31 cellular contexts compared by ENCODE assay signal in genomic region chr2:212735648-212736047, GRCh38.
"Had no signal": no experiment of that assay in that cellular context is flagged by ENCODE, and none has a peak within 500 bp of the region (broad histone marks: within the 10 kb centered on the region; RNA-seq: fewer than 3 reads in every experiment).

No MANE protein-coding gene starts in this region.

- ATAC-seq: activated CD4-positive, alpha-beta T cell treated with anti-CD3 and anti-CD28 coated beads for 36 hours; activated T-cell treated with anti-CD3 and anti-CD28 coated beads, Interleukin-2, amount 50 U/mL, for 72 hours; esophagus mucosa; gastrocnemius medialis had no signal

- H3K36me3 ChIP-seq: brain microvascular endothelial cell, cardiac muscle cell, colonic mucosa, gastrocnemius medialis had no signal

- H3K9me3 Mint-ChIP-seq: activated CD4-positive, alpha-beta memory T cell treated with anti-CD3 and anti-CD28 coated beads, Interleukin-2, amount 10 ng/mL, durations not matched to agents 7 days and 5 days; activated CD4-positive, alpha-beta T cell treated with anti-CD3 and anti-CD28 coated beads, Interleukin-2, amount 10 ng/mL, durations not matched to agents 24 days and 14 days; activated T-cell treated with anti-CD3 and anti-CD28 coated beads, Interleukin-2, amount 50 U/mL, for 24 hours; activated T-cell treated with anti-CD3 and anti-CD28 coated beads, Interleukin-2, amount 50 U/mL, for 72 hours had no signal

- H3K4me3 Mint-ChIP-seq: activated CD4-positive, alpha-beta memory T cell treated with anti-CD3 and anti-CD28 coated beads, Interleukin-2, amount 10 ng/mL, durations not matched to agents 7 days and 5 days; activated CD4-positive, alpha-beta T cell treated with anti-CD3 and anti-CD28 coated beads for 36 hours; activated CD4-positive, alpha-beta T cell treated with anti-CD3 and anti-CD28 coated beads, Interleukin-2, amount 10 ng/mL, durations not matched to agents 24 days and 14 days; activated naive CD8-positive, alpha-beta T cell; activated T-cell treated with anti-CD3 and anti-CD28 coated beads, Interleukin-2, amount 50 U/mL, for 24 hours; activated T-cell treated with anti-CD3 and anti-CD28 coated beads, Interleukin-2, amount 50 U/mL, for 72 hours had no signal

- DNase-seq: activated CD4-positive, alpha-beta memory T cell treated with anti-CD3 and anti-CD28 coated beads, Interleukin-2, amount 10 ng/mL, durations not matched to agents 7 days and 5 days; activated CD4-positive, alpha-beta T cell treated with anti-CD3 and anti-CD28 coated beads for 36 hours; activated CD4-positive, alpha-beta T cell treated with anti-CD3 and anti-CD28 coated beads, Interleukin-2, amount 10 ng/mL, durations not matched to agents 24 days and 14 days; activated CD4-positive, alpha-beta T cell treated with anti-CD3 and anti-CD28 coated beads, Interleukin-2, amount 50 U/mL, for 4 hours; activated CD4-positive, CD25-positive, alpha-beta regulatory T cell; activated CD4-positive, CD25-positive, alpha-beta regulatory T cell treated with anti-CD3 and anti-CD28 coated beads, Interleukin-2, amount 50 U/mL, for 72 hours; activated CD8-positive, alpha-beta memory T cell treated with anti-CD3 and anti-CD28 coated beads, Interleukin-2, amount 50 U/mL, for 48 hours; activated effector memory CD4-positive, alpha-beta T cell treated with Interleukin-2 at 50 U/mL for 16 hours; activated gamma-delta T cell treated with Interleukin-2 at 50 U/mL for 16 hours; activated naive CD4-positive, alpha-beta T cell treated with anti-CD3 and anti-CD28 coated beads, Interleukin-2, amount 50 U/mL, for 16 hours; activated naive CD4-positive, alpha-beta T cell treated with Interleukin-2 at 50 U/mL for 16 hours; activated T-cell treated with anti-CD3 and anti-CD28 coated beads for 4 hours; activated T-cell treated with anti-CD3 and anti-CD28 coated beads, Interleukin-2, amount 50 U/mL, for 24 hours; activated T-cell treated with anti-CD3 and anti-CD28 coated beads, Interleukin-2, amount 50 U/mL, for 72 hours; amniotic stem cell; anterior cingulate cortex; brain microvascular endothelial cell; central memory CD4-positive, alpha-beta T cell; cerebellar nuclear complex; colonic mucosa; effector CD8-positive, alpha-beta T cell; foreskin fibroblast; gastrocnemius medialis; glutamatergic neuron; T-helper 2 cell had no signal

- FAIRE-seq: astrocyte, endometrium, endothelial cell of umbilical vein had no signal

- H3K9me3 ChIP-seq: colonic mucosa, gastrocnemius medialis had no signal

- H3K27ac Mint-ChIP-seq: activated CD4-positive, alpha-beta memory T cell treated with anti-CD3 and anti-CD28 coated beads, Interleukin-2, amount 10 ng/mL, durations not matched to agents 7 days and 5 days; activated CD4-positive, alpha-beta T cell treated with anti-CD3 and anti-CD28 coated beads for 36 hours; activated CD4-positive, alpha-beta T cell treated with anti-CD3 and anti-CD28 coated beads, Interleukin-2, amount 10 ng/mL, durations not matched to agents 24 days and 14 days; activated naive CD8-positive, alpha-beta T cell; activated T-cell treated with anti-CD3 and anti-CD28 coated beads, Interleukin-2, amount 50 U/mL, for 24 hours; activated T-cell treated with anti-CD3 and anti-CD28 coated beads, Interleukin-2, amount 50 U/mL, for 72 hours had no signal

- H3K27me3 Mint-ChIP-seq: activated CD4-positive, alpha-beta T cell treated with anti-CD3 and anti-CD28 coated beads for 36 hours; activated CD4-positive, alpha-beta T cell treated with anti-CD3 and anti-CD28 coated beads, Interleukin-2, amount 10 ng/mL, durations not matched to agents 24 days and 14 days; activated naive CD8-positive, alpha-beta T cell; activated T-cell treated with anti-CD3 and anti-CD28 coated beads, Interleukin-2, amount 50 U/mL, for 24 hours had no signal

- H3K4me1 ChIP-seq: colonic mucosa, gastrocnemius medialis had no signal

- H3K4me3 ChIP-seq: cardiac muscle cell, colonic mucosa, gastrocnemius medialis had no signal

- H3K27ac ChIP-seq: brain microvascular endothelial cell, cardiac muscle cell, colonic mucosa, gastrocnemius medialis had no signal

- H3K36me3 Mint-ChIP-seq: activated naive CD8-positive, alpha-beta T cell had no signal

- H3K27me3 ChIP-seq: brain microvascular endothelial cell, cardiac muscle cell, colonic mucosa, gastrocnemius medialis had no signal
